Comparison of ENCODE assay signal across 1 cellular context in genomic region chr6:137094411-137095008, GRCh38.
TF ChIP-seq lines count a peak whose summit lies in the region.

No MANE protein-coding gene starts in this region.

TF ChIP-seq in H1, 55 proteins besides CTCF, POLR2A, EP300 and RAD21:
- TF ChIP-seq GTF2F1 (IDR thresholded peaks at IDR 0.05; ENCODE audit: borderline replicate concordance, low read depth, low read length) = no peak
- no peak for TF ChIP-seq BRCA1 (IDR thresholded peaks at IDR 0.05; ENCODE audit: low read depth, low read length)
- TF ChIP-seq SIX5 (IDR thresholded peaks at IDR 0.05; ENCODE audit: low read depth, low read length) = no peak
- no peak for TF ChIP-seq RFX5 (IDR thresholded peaks at IDR 0.05; ENCODE audit: borderline replicate concordance, low read depth, low read length)
- TF ChIP-seq EGR1 (IDR thresholded peaks at IDR 0.05; ENCODE audit: borderline replicate concordance, low read depth, low read length) = no peak
- no peak for TF ChIP-seq CTBP2 (IDR thresholded peaks at IDR 0.05; ENCODE audit: borderline replicate concordance, insufficient read depth, insufficient read length, low read length)
- TF ChIP-seq HDAC6 (IDR thresholded peaks at IDR 0.05; ENCODE audit: low read depth, low read length) = no peak
- TF ChIP-seq ZNF274 (IDR thresholded peaks at IDR 0.05; ENCODE audit: borderline replicate concordance, extremely low read depth, low read length) = no peak
- TF ChIP-seq SP1 (IDR thresholded peaks at IDR 0.05; ENCODE audit: low read depth, low read length) = no peak
- TF ChIP-seq, protein P1, sequence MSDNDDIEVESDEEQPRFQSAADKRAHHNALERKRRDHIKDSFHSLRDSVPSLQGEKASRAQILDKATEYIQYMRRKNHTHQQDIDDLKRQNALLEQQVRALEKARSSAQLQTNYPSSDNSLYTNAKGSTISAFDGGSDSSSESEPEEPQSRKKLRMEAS (IDR thresholded peaks at IDR 0.05) = no peak
- no peak for TF ChIP-seq GABPA (IDR thresholded peaks at IDR 0.05; ENCODE audit: borderline replicate concordance, insufficient read depth, low read length)
- no peak for TF ChIP-seq EZH2 (IDR thresholded peaks at IDR 0.05; ENCODE audit: low read depth, low read length, severe bottlenecking)
- no peak for TF ChIP-seq SIN3A (conservative IDR thresholded peaks at IDR 0.05 in 1 of 2, IDR thresholded peaks at IDR 0.05 in 1 of 2; ENCODE audit: low read depth in 1 of 2, low read length in 2 of 2)
